ENCODE assay signal across 8 cellular contexts in genomic region chr1:109396971-109397370, GRCh38. TPM values are rescaled to one million over a fixed set of nuclear protein-coding genes. Genes with fewer than 3 reads are reported as not detected.
DNase-seq lines count a peak whose midpoint lies in the region; TF ChIP-seq lines count a peak whose summit lies in the region.

No MANE protein-coding gene starts in this region.

- no peak overlapping the region for H4K91ac ChIP-seq in trophoblast cell (ENCODE audit: low read depth, low read length)

- H3K27me3 ChIP-seq in trophoblast cell (ENCODE audit: insufficient read depth, low read length), result no peaks in the 10 kb centered on the region

- no peak overlapping the region for H3K27ac ChIP-seq in trophoblast cell (ENCODE audit: low read depth, low read length)

- no peak for TF ChIP-seq POLR2A in erythroblast (IDR thresholded peaks at IDR 0.05; ENCODE audit: low read length)

- no peak overlapping the region for H3K14ac ChIP-seq in trophoblast cell (ENCODE audit: low read length)

- H2AK5ac ChIP-seq in trophoblast cell (ENCODE audit: low read length), result no peak overlapping the region

- no peak overlapping the region for H3K23ac ChIP-seq in trophoblast cell (ENCODE audit: low read length)

- no peaks in the 10 kb centered on the region for H3K9me3 ChIP-seq in trophoblast cell (ENCODE audit: insufficient read depth, low read depth, low read length)

- peak overlapping the region; percentile 31 for H3K4ac ChIP-seq in trophoblast cell (ENCODE audit: low read depth, low read length)

- peaks cover 19% of the 10 kb centered on the region for H3K79me2 ChIP-seq in trophoblast cell (ENCODE audit: control insufficient read depth, insufficient read depth, low read length, poor library complexity)

- H4K12ac ChIP-seq in trophoblast cell (ENCODE audit: low read depth, low read length), result no peak overlapping the region

- H3K4me1 ChIP-seq in trophoblast cell (ENCODE audit: control insufficient read depth in 1 of 2, insufficient read depth in 2 of 2, low read length in 2 of 2), result peaks cover 7 to 14% of the 10 kb centered on the region in 2 experiments

- peak overlapping the region; percentile 70 for H3K4me2 ChIP-seq in trophoblast cell (ENCODE audit: low read length)

- H3K4me3 ChIP-seq in trophoblast cell (ENCODE audit: low read depth, low read length), result peak overlapping the region; percentile 67

- no peak overlapping the region for H3K18ac ChIP-seq in trophoblast cell (ENCODE audit: low read length)

- peaks cover 1 to 2% of the 10 kb centered on the region in 2 experiments for H3K36me3 ChIP-seq in trophoblast cell (ENCODE audit: control insufficient read depth in 1 of 2, insufficient read depth in 2 of 2, low read length in 2 of 2)

- DNase-seq in NCI-H1105 treated with DMSO at 0.1 percent for 48 hours (lab: John Stamatoyannopoulos, UW) (peak; percentile 27), NCI-H1105 (lab: John Stamatoyannopoulos, UW) (no peak), OCI-M1 (lab: John Stamatoyannopoulos, UW) (peak; percentile 6), erythroblast (lab: John Stamatoyannopoulos, UW) (peak; percentile 6 to 24), trophoblast cell (peak in 1 of 2 donors; percentile 19), SKM-1 treated with dmso at 0.1 percent for 144 hours (lab: John Stamatoyannopoulos, UW; ENCODE audit: unreplicated experiment) (no peak), cerebellar nuclear complex (lab: John Stamatoyannopoulos, UW) (no peak), RPMI8226 (no peak)

- no peak overlapping the region for H2AFZ ChIP-seq in trophoblast cell (ENCODE audit: insufficient read depth, low read length, poor library complexity)

- no peak overlapping the region for H4K8ac ChIP-seq in trophoblast cell (ENCODE audit: low read depth, low read length)

- no CpG with 5 or more reads among the region's 14 CpGs for WGBS in trophoblast cell (ENCODE audit: extremely low coverage, insufficient coverage, insufficient read length)

- H2BK5ac ChIP-seq in trophoblast cell (ENCODE audit: low read depth, low read length, poor library complexity), result no peak overlapping the region

- H2BK120ac ChIP-seq in trophoblast cell (ENCODE audit: insufficient read depth, low read length, poor library complexity), result no peak overlapping the region

- no peak overlapping the region for H2BK12ac ChIP-seq in trophoblast cell (ENCODE audit: low read length)

- H3K79me1 ChIP-seq in trophoblast cell (ENCODE audit: low read length), result peaks cover 14% of the 10 kb centered on the region

- peak overlapping the region; percentile 46 for H3K9ac ChIP-seq in trophoblast cell (ENCODE audit: low read length)

RNA-seq across cellular contexts. Expression of gene SORT1, which starts 0.7 kb away (rescaled TPM):
- polyA plus RNA-seq in trophoblast cell (2013), result 93.6 and 96.6 TPM in 2 replicates

RNA-seq across cellular contexts. Expression of gene PSMA5, which starts 29.3 kb away (rescaled TPM):
- polyA plus RNA-seq in trophoblast cell (2013), result 72.9 and 74.4 TPM in 2 replicates

Comparison
In these comparisons a context has a peak if more than half of its experiments do, and no peak if none do; other contexts are left out.
1. DNase-seq: peak in NCI-H1105 treated with DMSO at 0.1 percent for 48 hours (single experiment), OCI-M1 (single experiment) and erythroblast (2 of 2); none in NCI-H1105 (single experiment), SKM-1 treated with dmso at 0.1 percent for 144 hours (single experiment), cerebellar nuclear complex (0 of 2) and RPMI8226 (single experiment).